Comparison of ENCODE assay signal across 1 cellular context in genomic region chr9:135085830-135086546, GRCh38.
TF ChIP-seq lines count a peak whose summit lies in the region.

No MANE protein-coding gene starts in this region.

TF ChIP-seq in HepG2, 621 proteins besides CTCF, POLR2A, EP300 and RAD21 (continued from another document and continues in another):
- TF ChIP-seq ZNF333 (CRISPR knock-in tag; IDR thresholded peaks at IDR 0.05; ENCODE audit: borderline replicate concordance) (no peak), HINFP (CRISPR knock-in tag; IDR thresholded peaks at IDR 0.05; ENCODE audit: low read depth) (peak; percentile 68; the same call in 1 of the 2 replicates), ZNF10 (CRISPR knock-in tag; IDR thresholded peaks at IDR 0.05; ENCODE audit: borderline replicate concordance, low read depth) (no peak), IRX3 (CRISPR knock-in tag; IDR thresholded peaks at IDR 0.05; ENCODE audit: borderline replicate concordance, low read depth) (no peak), ZNF281 (CRISPR knock-in tag; IDR thresholded peaks at IDR 0.05; ENCODE audit: borderline replicate concordance) (peak; percentile 44; the same call in 1 of the 2 replicates), ZNF512 (CRISPR knock-in tag; IDR thresholded peaks at IDR 0.05) (no peak), ZNF850 (CRISPR knock-in tag; conservative IDR thresholded peaks at IDR 0.05) (no peak), CBFB (CRISPR knock-in tag; IDR thresholded peaks at IDR 0.05) (peak; percentile 67; the same call in 1 of the 2 replicates), ZNF230 (CRISPR knock-in tag; IDR thresholded peaks at IDR 0.05) (0 out of 2 replicates have a peak, but pooled peaks have one; percentile 71), THAP9 (CRISPR knock-in tag; IDR thresholded peaks at IDR 0.05; ENCODE audit: borderline replicate concordance) (0 out of 2 replicates have a peak, but pooled peaks have one; percentile 21), ZNF646 (CRISPR knock-in tag; IDR thresholded peaks at IDR 0.05) (no peak), PAF1 (CRISPR knock-in tag; IDR thresholded peaks at IDR 0.05) (no peak), NKX3-1 (CRISPR knock-in tag; IDR thresholded peaks at IDR 0.05) (no peak), ESRRA (CRISPR knock-in tag; IDR thresholded peaks at IDR 0.05; ENCODE audit: low read depth) (0 out of 2 replicates have a peak, but pooled peaks have one; percentile 28), UBTF (CRISPR knock-in tag; IDR thresholded peaks at IDR 0.05) (no peak), ZIK1 (CRISPR knock-in tag; IDR thresholded peaks at IDR 0.05; ENCODE audit: borderline replicate concordance, low read depth) (no peak), ZNF513 (CRISPR knock-in tag; conservative IDR thresholded peaks at IDR 0.05) (no peak), TEAD2 (CRISPR knock-in tag; IDR thresholded peaks at IDR 0.05) (no peak), HMG20A (CRISPR knock-in tag; IDR thresholded peaks at IDR 0.05; ENCODE audit: borderline replicate concordance) (peak; percentile 72), ELF4 (CRISPR knock-in tag; IDR thresholded peaks at IDR 0.05; ENCODE audit: borderline replicate concordance) (no peak), PPARG (CRISPR knock-in tag; conservative IDR thresholded peaks at IDR 0.05) (peak; percentile 55; the same call in 1 of the 2 replicates), HNRNPUL1 (IDR thresholded peaks at IDR 0.05; ENCODE audit: low read depth, low read length) (no peak), ZNF382 (CRISPR knock-in tag; IDR thresholded peaks at IDR 0.05; ENCODE audit: borderline replicate concordance) (no peak), ZNF317 (CRISPR knock-in tag; IDR thresholded peaks at IDR 0.05) (no peak; the same call in 1 of the 2 replicates), DNMT3B (CRISPR knock-in tag; conservative IDR thresholded peaks at IDR 0.05) (no peak), ZNF75D (CRISPR knock-in tag; IDR thresholded peaks at IDR 0.05; ENCODE audit: borderline replicate concordance) (no peak), ZNF326 (CRISPR knock-in tag; IDR thresholded peaks at IDR 0.05; ENCODE audit: borderline replicate concordance) (no peak), HNRNPLL (IDR thresholded peaks at IDR 0.05; ENCODE audit: low read depth, low read length, poor library complexity, severe bottlenecking) (peak; percentile 37), MXD1 (CRISPR knock-in tag; IDR thresholded peaks at IDR 0.05) (no peak), ZNF563 (CRISPR knock-in tag; IDR thresholded peaks at IDR 0.05) (no peak; the same call in 1 of the 2 replicates), BRF2 (CRISPR knock-in tag; IDR thresholded peaks at IDR 0.05) (no peak), FOXK2 (IDR thresholded peaks at IDR 0.05) (no peak)
